In the genomic region with DNA sequence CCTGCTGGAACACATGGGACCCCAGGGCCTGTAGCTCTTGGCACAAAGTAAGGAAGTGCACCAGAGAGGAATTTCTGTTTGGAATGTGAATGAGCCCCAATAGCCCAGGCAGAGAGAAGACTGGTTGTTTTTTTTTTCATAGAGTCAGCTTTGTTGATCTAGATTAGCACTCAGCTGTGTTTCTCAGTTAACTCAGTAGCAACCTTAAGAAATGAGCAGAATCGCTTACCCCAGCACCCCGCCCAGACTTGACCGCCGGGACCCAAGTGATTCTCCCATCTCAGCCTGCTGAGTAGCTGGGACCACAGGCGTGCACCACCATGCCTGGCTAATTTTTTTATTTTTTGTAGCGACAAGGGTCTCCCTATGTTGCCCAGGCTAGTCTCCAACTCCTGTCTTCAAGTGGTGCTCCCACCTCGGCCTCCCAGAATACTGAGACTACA, we compare ENCODE assay signal across 8 cellular contexts. TPM values are rescaled to one million over a fixed set of nuclear protein-coding genes. Genes with fewer than 3 reads are reported as not detected.
A peak's percentile ranks its signal among the peaks of the same experiment; 100 is the strongest.
DNase-seq lines count a peak whose midpoint lies in the region; ATAC-seq, FAIRE-seq and TF ChIP-seq lines count a peak whose summit lies in the region.

No MANE protein-coding gene starts in this region.

- H3K4me1 ChIP-seq in IMR-90 (ENCODE audit: control insufficient read depth, insufficient read depth, low read length) (peaks cover 5% of the 10 kb centered on the region), mesendoderm (ENCODE audit: control insufficient read depth, low read depth, low read length) (no peaks in the 10 kb centered on the region), uterus (peaks cover 4 to 9% of the 10 kb centered on the region in 2 donors)

- TF ChIP-seq CTCF in CD14-positive monocyte (IDR thresholded peaks at IDR 0.05): no peak
- TF ChIP-seq CTCF in IMR-90 (conservative IDR thresholded peaks at IDR 0.05; ENCODE audit: low read depth, low read length): no peak
- TF ChIP-seq CTCF in cardiac fibroblast (IDR thresholded peaks at IDR 0.05; ENCODE audit: low read depth, low read length): no peak
- no peak for TF ChIP-seq CTCF in uterus (IDR thresholded peaks at IDR 0.05)

- ATAC-seq in IMR-90 (ENCODE audit: low read depth) (no peak), HG03571 (IDR thresholded peaks at IDR 0.05; ENCODE audit: unreplicated experiment) (no peak)

- TF ChIP-seq POLR2A in IMR-90 (IDR thresholded peaks at IDR 0.05; ENCODE audit: low read depth, low read length) (no peak), uterus (IDR thresholded peaks at IDR 0.05) (no peak)

- peaks cover 59% of the 10 kb centered on the region for H3K4me1 Mint-ChIP-seq in CD14-positive monocyte

- peak overlapping the region; percentile 71; the same call in 1 of the 2 replicates for H2AK5ac ChIP-seq in IMR-90 (ENCODE audit: low read depth, low read length)
- H2AK5ac ChIP-seq in mesendoderm (ENCODE audit: low read length): no peak overlapping the region

- H4K5ac ChIP-seq in IMR-90 (ENCODE audit: low read depth, low read length) (peak overlapping the region; percentile 49; the same call in 1 of the 2 replicates), mesendoderm (ENCODE audit: low read length) (no peak overlapping the region)

- H3K4me3 ChIP-seq in IMR-90 (ENCODE audit: insufficient read depth, low read depth, low read length) (peak overlapping the region; percentile 28), cardiac fibroblast (replicated peaks in 1 of 2; ENCODE audit: low read depth in 2 of 2, low read length in 2 of 2) (peak overlapping the region; percentile 24 to 76), mesendoderm (ENCODE audit: low read length) (peak overlapping the region; percentile 20), uterus (no peak overlapping the region)

- peaks cover 15 to 25% of the 10 kb centered on the region in 2 donors for H3K36me3 Mint-ChIP-seq in CD14-positive monocyte

- H2BK15ac ChIP-seq in IMR-90 (ENCODE audit: low read depth, low read length) (peak overlapping the region; percentile 17; the same call in 1 of the 3 replicates), mesendoderm (replicated peaks; ENCODE audit: low read depth) (no peak overlapping the region)

- peaks cover 82% of the 10 kb centered on the region for H3K79me2 ChIP-seq in mesendoderm (ENCODE audit: control insufficient read depth, insufficient read depth, low read length)

- H3K4ac ChIP-seq in IMR-90 (ENCODE audit: low read depth, low read length): peak overlapping the region; percentile 79; the same call in 1 of the 2 replicates
- H3K4ac ChIP-seq in mesendoderm (ENCODE audit: low read depth, low read length): no peak overlapping the region

- TF ChIP-seq RAD21 in IMR-90 (IDR thresholded peaks at IDR 0.05; ENCODE audit: low read length): no peak

- H3K9me1 ChIP-seq in IMR-90 (ENCODE audit: insufficient read depth, low read length): no peaks in the 10 kb centered on the region

- H3K27me3 ChIP-seq in IMR-90 (ENCODE audit: control insufficient read depth, insufficient read depth, low read length) (no peaks in the 10 kb centered on the region), mesendoderm (ENCODE audit: insufficient read depth, low read length, poor library complexity) (no peaks in the 10 kb centered on the region), uterus (no peaks in the 10 kb centered on the region)

- peak overlapping the region; percentile 89 for H3K23ac ChIP-seq in IMR-90 (ENCODE audit: low read depth, low read length)
- no peak overlapping the region for H3K23ac ChIP-seq in mesendoderm (ENCODE audit: low read length)

- H3K27ac Mint-ChIP-seq in CD14-positive monocyte: peak overlapping the region; percentile 19 to 97 (median 79)

- in situ Hi-C loops in IMR-90 (cut with MboI; ENCODE audit: low sequenced_read_pairs): no loop called here

- dilution Hi-C loops in IMR-90 (cut with HindIII; ENCODE audit: low sequenced_read_pairs, unreplicated experiment): no loop called here

- H4K20me1 ChIP-seq in IMR-90 (ENCODE audit: insufficient read depth, low read length): peaks cover 11% of the 10 kb centered on the region

- POLR2A ChIA-PET in IMR-90 (lab: Charles Lee; ENCODE audit: unreplicated experiment): no interaction called here

- no peak for FAIRE-seq in frontal cortex (lab: Jason Lieb, UNC)

- peak overlapping the region in 1 of 2 experiments; percentile 50; a peak in 3 of 4 replicates for H4K8ac ChIP-seq in IMR-90 (ENCODE audit: low read depth in 2 of 2, low read length in 2 of 2)
- H4K8ac ChIP-seq in mesendoderm (ENCODE audit: low read depth, low read length): no peak overlapping the region

- H3K9me3 ChIP-seq in IMR-90 (ENCODE audit: control insufficient read depth, insufficient read depth, low read length) (no peaks in the 10 kb centered on the region), uterus (no peaks in the 10 kb centered on the region)

- H3K9me3 Mint-ChIP-seq in CD14-positive monocyte: peaks cover 0 to 1% (median 0%) of the 10 kb centered on the region in 7 donors

- no peak overlapping the region; the same call in 1 of the 2 replicates for H3K56ac ChIP-seq in IMR-90 (ENCODE audit: extremely low read depth, insufficient read depth, low read length)
- peak overlapping the region; percentile 68 for H3K56ac ChIP-seq in mesendoderm (ENCODE audit: low read length)

- H3K4me2 ChIP-seq in IMR-90 (ENCODE audit: low read depth, low read length): peak overlapping the region; percentile 91
- peak overlapping the region; percentile 31 for H3K4me2 ChIP-seq in mesendoderm (ENCODE audit: low read length)

- peak overlapping the region; percentile 53 for H3K9ac ChIP-seq in IMR-90 (ENCODE audit: low read depth, low read length)
- peak overlapping the region; percentile 58 for H3K9ac ChIP-seq in mesendoderm (ENCODE audit: low read length)

- intact Hi-C loops in CD14-positive monocyte (cut with micrococcal nuclease) (loop anchor here in 1 of 2 donors (5.0 kb wide), 1 partner anchor 171 kb away; no protein-coding TSS in a partner anchor), IMR-90 (cut with micrococcal nuclease) (loop anchor here (2.0 kb wide), 2 partner anchors 19 to 165 kb away; partner anchors contain the start of genes KAT14 and PET117), uterus (cut with DNase I; ENCODE audit: low total_unique reads) (no loop called here)

- H3K27ac ChIP-seq in IMR-90 (ENCODE audit: insufficient read depth, low read length) (peak overlapping the region; percentile 45; the same call in 1 of the 2 replicates), mesendoderm (ENCODE audit: low read depth, low read length) (no peak overlapping the region), uterus (peak overlapping the region in 1 of 2 donors; percentile 98)

- H3K27me3 Mint-ChIP-seq in CD14-positive monocyte (ENCODE audit: low read depth in 3 of 3): no peaks in the 10 kb centered on the region

- 40% methylated on average over 3 of the region's 7 CpGs; no CpG with 5 or more reads in 1 of the 2 experiments for WGBS in IMR-90 (ENCODE audit: extremely low coverage in 2 of 2, insufficient read length in 1 of 2), 2 experiments
- WGBS in mesendoderm (ENCODE audit: extremely low coverage, insufficient coverage, low lambda C conversion rate): no CpG with 5 or more reads among the region's 7 CpGs

- H3K79me1 ChIP-seq in IMR-90 (ENCODE audit: low read depth in 1 of 2, low read length in 2 of 2) (peaks cover 20 to 41% of the 10 kb centered on the region in 2 experiments; a peak in 3 of 4 replicates), mesendoderm (ENCODE audit: low read length) (peaks cover 2% of the 10 kb centered on the region)

- CTCF ChIA-PET in IMR-90 (lab: Yijun Ruan, JAX): interaction anchor here (1.1 to 1.2 kb wide), 2 partner anchors 10 to 13 kb away, joined by 3 read pairs; no protein-coding TSS in a partner anchor

- peak overlapping the region; percentile 27; the same call in 1 of the 2 replicates for H4K91ac ChIP-seq in IMR-90 (ENCODE audit: insufficient read depth, low read depth, low read length)

- DNase-seq in CD14-positive monocyte (ENCODE audit: low spot score) (no peak), IMR-90 (peak; percentile 57), cardiac fibroblast (ENCODE audit: low read depth in 2 of 2) (peak; percentile 64 to 67), mesendoderm (peak; percentile 84), NCI-H2029 treated with DMSO at 0.1 percent for 48 hours (lab: John Stamatoyannopoulos, UW) (no peak), uterus (no peak), frontal cortex (ENCODE audit: low spot score in 2 of 2) (no peak)

- H3K4me3 Mint-ChIP-seq in CD14-positive monocyte: peak overlapping the region; percentile 18 to 34

- peaks cover 4% of the 10 kb centered on the region; the same call in 1 of the 2 replicates for H3K36me3 ChIP-seq in IMR-90 (ENCODE audit: control insufficient read depth, insufficient read depth, low read length)
- peaks cover 3% of the 10 kb centered on the region for H3K36me3 ChIP-seq in mesendoderm (ENCODE audit: control insufficient read depth, insufficient read depth, low read length)
- no peaks in the 10 kb centered on the region for H3K36me3 ChIP-seq in uterus

- peak overlapping the region; percentile 38; the same call in 1 of the 2 replicates for H3K18ac ChIP-seq in IMR-90 (ENCODE audit: low read depth, low read length)
- peak overlapping the region; percentile 95 for H3K18ac ChIP-seq in mesendoderm (ENCODE audit: low read length)

- no peak overlapping the region for H2BK20ac ChIP-seq in IMR-90 (ENCODE audit: low read depth, low read length)

- no TSS peak for BruUV-seq in IMR-90 (replicated peaks; lab: Mats Ljungman, UMichigan)

- peak overlapping the region; percentile 75 for H3K14ac ChIP-seq in IMR-90 (replicated peaks; ENCODE audit: low read depth, low read length)

- H2BK5ac ChIP-seq in IMR-90 (ENCODE audit: low read depth, low read length, poor library complexity, severe bottlenecking): peak overlapping the region; percentile 95
- no peak overlapping the region for H2BK5ac ChIP-seq in mesendoderm (ENCODE audit: low read length)

- peak overlapping the region; percentile 17 for H2AFZ ChIP-seq in IMR-90 (replicated peaks; ENCODE audit: low read length, poor library complexity)

- H2BK120ac ChIP-seq in IMR-90 (ENCODE audit: low read depth, low read length) (peak overlapping the region; percentile 69), mesendoderm (ENCODE audit: low read depth, low read length) (no peak overlapping the region)

- H2AK9ac ChIP-seq in IMR-90 (replicated peaks; ENCODE audit: low read depth, low read length, poor library complexity): peak overlapping the region; percentile 43

RNA-seq across cellular contexts. Expression of gene MGME1, which starts 2.8 kb away (rescaled TPM):
- polyA plus RNA-seq in CD14-positive monocyte (10 to 100 TPM in 1 of 2 donors, 1 to 10 TPM in 1; 2.5 to 13.4 TPM), IMR-90 (2012; rRNA removed) (7.1 and 9.3 TPM in 2 replicates)
- total RNA-seq in IMR-90 (2012; rRNA removed) (7.2 and 8.1 TPM in 2 replicates), uterus (10 to 100 TPM in 1 of 4 donors, 1 to 10 TPM in 3; 3.3 to 18.5 (median 5.8) TPM), frontal cortex (7.3 TPM)
- polyA plus RNA-seq in IMR-90 (2012; cell fraction: cytosol; rRNA removed): 2.2 and 2.3 TPM in 2 replicates
- polyA plus RNA-seq in IMR-90 (2012; cell fraction: nucleus; rRNA removed; ENCODE audit: low replicate concordance): 4.7 and 13.8 TPM in 2 replicates
- 38.1 TPM for polyA plus RNA-seq in mesendoderm (2013, experiment 1 of 2)
- 38.2 TPM for polyA plus RNA-seq in mesendoderm (2013, experiment 2 of 2)

RNA-seq across cellular contexts. Expression of gene SNX5, which starts 3.0 kb away (rescaled TPM):
- polyA plus RNA-seq in CD14-positive monocyte (10 to 100 TPM; 55.6 to 66.1 TPM), IMR-90 (2012; rRNA removed) (76.7 and 92.8 TPM in 2 replicates)
- total RNA-seq in IMR-90 (2012; rRNA removed) (65.4 and 85.0 TPM in 2 replicates), uterus (100 to 1,000 TPM in 2 of 4 donors, 10 to 100 TPM in 2; 71.2 to 207 (median 110) TPM), frontal cortex (50.5 TPM)
- 36.7 and 37.4 TPM in 2 replicates for polyA plus RNA-seq in IMR-90 (2012; cell fraction: cytosol; rRNA removed)
- 163 and 192 TPM in 2 replicates for polyA plus RNA-seq in IMR-90 (2012; cell fraction: nucleus; rRNA removed; ENCODE audit: low replicate concordance)
- 218 TPM for polyA plus RNA-seq in mesendoderm (2013, experiment 1 of 2)
- polyA plus RNA-seq in mesendoderm (2013, experiment 2 of 2): 220 TPM

Comparison
In these comparisons a context has a peak if more than half of its experiments do, and no peak if none do; other contexts are left out.
1. DNase-seq: peak in IMR-90 (single experiment), cardiac fibroblast (2 of 2) and mesendoderm (single experiment); none in CD14-positive monocyte (single experiment), NCI-H2029 treated with DMSO at 0.1 percent for 48 hours (single experiment), uterus (0 of 2) and frontal cortex (0 of 2).
2. H3K4me3 ChIP-seq: peak in IMR-90 (single experiment), cardiac fibroblast (2 of 2) and mesendoderm (single experiment); none in uterus (0 of 2).